Comparison of ENCODE assay signal across 21 cellular contexts in the genomic region with DNA sequence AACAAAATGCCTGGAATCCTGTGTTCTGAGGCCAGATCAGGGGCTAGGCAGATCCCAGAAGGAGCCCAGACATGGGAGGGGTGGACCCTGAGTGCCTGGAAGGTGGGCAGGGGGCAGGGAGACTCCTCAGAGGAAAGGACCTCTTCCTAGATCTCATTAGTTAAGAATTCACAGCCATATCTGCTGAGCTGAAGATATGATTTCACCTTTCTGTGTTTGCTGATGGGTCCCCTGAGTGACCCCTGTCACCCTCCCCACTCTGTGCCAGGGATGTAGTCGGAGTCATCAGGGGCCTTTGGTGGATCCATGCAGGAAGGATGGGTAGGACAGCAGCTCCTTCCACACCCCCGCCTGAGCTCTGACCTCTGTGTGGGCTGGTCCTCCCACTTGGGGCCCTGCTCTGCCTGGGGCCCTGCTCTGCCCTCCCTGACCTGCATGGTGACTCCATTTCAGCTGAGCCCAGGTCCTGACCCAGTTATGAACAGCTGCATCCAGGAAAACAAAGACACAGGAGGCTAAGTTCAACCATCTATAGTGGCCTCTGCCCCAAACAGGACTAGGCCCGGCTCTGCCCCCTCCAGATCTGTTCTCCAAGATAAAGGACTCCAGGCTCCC. TPM values are rescaled to one million over a fixed set of nuclear protein-coding genes. Genes with fewer than 3 reads are reported as not detected.
DNase-seq lines count a peak whose midpoint lies in the region; ATAC-seq, FAIRE-seq and TF ChIP-seq lines count a peak whose summit lies in the region.
"Had no signal": no experiment of that assay in that cellular context is flagged by ENCODE, and none has a peak within 500 bp of the region (broad histone marks: within the 10 kb centered on the region; RNA-seq: fewer than 3 reads in every experiment).

No MANE protein-coding gene starts in this region.

- H3K9me3 ChIP-seq in GM12878 (replicated peaks; ENCODE audit: control insufficient read depth, insufficient read depth, low read length) (no peaks in the 10 kb centered on the region), HepG2 (ENCODE audit: low read length) (no peaks in the 10 kb centered on the region), subcutaneous abdominal adipose tissue (ENCODE audit: control insufficient read depth in 5 of 5, low read length in 5 of 5) (no peaks in the 10 kb centered on the region)
- H3K9me3 ChIP-seq: BE2C, MG63, SJCRH30 had no signal

- DNase-seq in activated effector memory CD4-positive, alpha-beta T cell treated with anti-CD3 and anti-CD28 coated beads, Interleukin-2, amount 50 U/mL, for 16 hours, result peak; percentile 50
- DNase-seq in activated effector memory CD4-positive, alpha-beta T cell treated with Interleukin-2 at 50 U/mL for 16 hours, result no peak
- DNase-seq in GM12878 (ENCODE audit: low read depth, low spot score) (no peak), HepG2 (ENCODE audit: low spot score) (no peak), retina (no peak), NOMO-1 treated with dmso at 0.1 percent for 144 hours (lab: John Stamatoyannopoulos, UW; ENCODE audit: unreplicated experiment) (no peak), HK-2 (ENCODE audit: unreplicated experiment) (no peak)
- DNase-seq: BE2C; CD4-positive, alpha-beta memory T cell; GF-D8; GOT3; NCI-H1048; NCI-H1436 treated with DMSO at 0.1 percent for 48 hours; NCI-H2029; NCI-H345; NCI-H524 treated with DMSO at 0.1 percent for 48 hours; PC-9; SJCRH30 had no signal

- H3K9ac ChIP-seq in GM12878 (ENCODE audit: control insufficient read depth, insufficient read depth, low read length) (no peak overlapping the region), HepG2 (ENCODE audit: insufficient read depth, low read depth, low read length) (no peak overlapping the region), subcutaneous abdominal adipose tissue (ENCODE audit: low read length in 5 of 5) (peak overlapping the region in 1 of 5 donors; percentile 19)

- H3K4me3 ChIP-seq in GM12878, result no peak overlapping the region
- no peak overlapping the region for H3K4me3 ChIP-seq in HepG2 (replicated peaks in 1 of 3; ENCODE audit: insufficient read depth in 1 of 3, low read depth in 2 of 3, low read length in 3 of 3)
- H3K4me3 ChIP-seq in subcutaneous abdominal adipose tissue (ENCODE audit: low read depth in 1 of 5, low read length in 5 of 5), result no peak overlapping the region
- H3K4me3 ChIP-seq: MG63, PC-9, SJCRH30 had no signal

- POLR2A ChIA-PET in GM12878 (lab: Charles Lee) (interaction anchor here (0.5 kb wide), 1 partner anchor 21 kb away, joined by 3 read pairs; no protein-coding TSS in a partner anchor), HepG2 (lab: Yijun Ruan, JAX) (no interaction called here)

- no TSS peak for BruUV-seq in GM12878 (replicated peaks; lab: Mats Ljungman, UMichigan)
- BruUV-seq in HepG2 (replicated peaks; lab: Mats Ljungman, UMichigan), result no TSS peak

- H2AFZ ChIP-seq in GM12878 (ENCODE audit: control insufficient read depth, low read depth, low read length) (no peak overlapping the region), HepG2 (ENCODE audit: low read length) (no peak overlapping the region)
- H2AFZ ChIP-seq: PC-9 had no signal

- RAD21 ChIA-PET in GM12878 (lab: Charles Lee; ENCODE audit: unreplicated experiment), result interaction anchor here (0.9 to 8.3 kb wide), 2 partner anchors 15 to 65 kb away, joined by 3 to 104 read pairs; no protein-coding TSS in a partner anchor

- no peak for TF ChIP-seq POLR2A in GM12878 (IDR thresholded peaks at IDR 0.05; ENCODE audit: low read depth, low read length)
- no peak for TF ChIP-seq POLR2A in HepG2 (IDR thresholded peaks at IDR 0.05; ENCODE audit: insufficient read depth in 1 of 2, low read depth in 2 of 2, low read length in 2 of 2)

- no peak overlapping the region for H3K27ac ChIP-seq in GM12878 (ENCODE audit: control insufficient read depth, insufficient read depth)
- no peak overlapping the region for H3K27ac ChIP-seq in HepG2 (ENCODE audit: extremely low read length, insufficient read depth, low read length)
- H3K27ac ChIP-seq in subcutaneous abdominal adipose tissue (ENCODE audit: low read depth, low read length), result peak overlapping the region; percentile 65
- H3K27ac ChIP-seq: PC-9, SJCRH30 had no signal

- SMC1A ChIA-PET in GM12878 (lab: Charles Lee; ENCODE audit: uncharacterized antibody, unreplicated experiment), result interaction anchor here (8.9 kb wide), 1 partner anchor 13 kb away, joined by 79 read pairs; no protein-coding TSS in a partner anchor

- ATAC-seq in GM12878, result no peak
- ATAC-seq in HepG2, result peak; percentile 69

- intact Hi-C loops in GM12878 (cut with micrococcal nuclease; ENCODE audit: unreplicated experiment) (no loop called here), HepG2 (cut with micrococcal nuclease; ENCODE audit: unreplicated experiment) (no loop called here)

- FAIRE-seq in GM12878 (lab: Jason Lieb, UNC) (no peak), HepG2 (lab: Jason Lieb, UNC) (no peak)
- FAIRE-seq: A204.1 had no signal

- H3K27me3 ChIP-seq in GM12878 (replicated peaks in 1 of 2; ENCODE audit: control insufficient read depth in 2 of 2, insufficient read depth in 2 of 2, low read length in 1 of 2) (no peaks in the 10 kb centered on the region), HepG2 (ENCODE audit: control insufficient read depth in 1 of 2, insufficient read depth in 2 of 2, low read length in 2 of 2) (peaks cover under 1 to 18% of the 10 kb centered on the region in 2 experiments; a peak in 4 of 5 replicates), subcutaneous abdominal adipose tissue (ENCODE audit: control insufficient read depth in 5 of 5, insufficient read depth in 4 of 5, low read length in 5 of 5) (no peaks in the 10 kb centered on the region)
- H3K27me3 ChIP-seq: BE2C, MG63, SJCRH30 had no signal

- 46% methylated on average over 3 of the region's 3 CpGs for WGBS in GM12878 (ENCODE audit: insufficient coverage, insufficient replicate concordance, low lambda C conversion rate, missing lambda C conversion rate)
- WGBS in HepG2 (ENCODE audit: low lambda C conversion rate), result no CpG with 5 or more reads among the region's 3 CpGs

- H3K36me3 ChIP-seq in GM12878 (ENCODE audit: control insufficient read depth in 2 of 2, insufficient read depth in 2 of 2, low read length in 1 of 2), result no peaks in the 10 kb centered on the region
- no peaks in the 10 kb centered on the region for H3K36me3 ChIP-seq in HepG2 (replicated peaks in 1 of 2; ENCODE audit: control insufficient read depth in 1 of 2, insufficient read depth in 2 of 2, low read length in 2 of 2)
- no peaks in the 10 kb centered on the region for H3K36me3 ChIP-seq in subcutaneous abdominal adipose tissue (ENCODE audit: control insufficient read depth in 5 of 5, insufficient read depth in 5 of 5, low read length in 5 of 5)
- H3K36me3 ChIP-seq: BE2C, MG63, SJCRH30 had no signal

- H3K79me2 ChIP-seq in GM12878 (ENCODE audit: control insufficient read depth, insufficient read depth, low read length) (no peaks in the 10 kb centered on the region), HepG2 (ENCODE audit: insufficient read depth, low read length) (no peaks in the 10 kb centered on the region)

- in situ Hi-C loops in GM12878 (cut with MboI) (no loop called here), HepG2 (cut with HindIII; ENCODE audit: extremely low pct_ligation_motif_present, low pct_unique_long_range_greater_than_20kb) (loop anchor here (5.0 kb wide), 1 partner anchor 104 kb away; no protein-coding TSS in a partner anchor)

- TF ChIP-seq CTCF in GM12878 (IDR thresholded peaks at IDR 0.05 in 2 of 3, conservative IDR thresholded peaks at IDR 0.05 in 1 of 3; ENCODE audit: control insufficient read depth in 2 of 3, extremely low read depth in 1 of 3, insufficient read depth in 1 of 3, low read depth in 3 of 3, low read length in 3 of 3), result no peak
- TF ChIP-seq CTCF in HepG2 (CRISPR knock-in tag; IDR thresholded peaks at IDR 0.05), result no peak

- CTCF ChIA-PET in GM12878 (lab: Yijun Ruan, JAX) (interaction anchor here (1.1 to 2.9 kb wide), 3 partner anchors 14 to 299 kb away, joined by 3 to 13 read pairs (median 9); no protein-coding TSS in a partner anchor), HepG2 (lab: Yijun Ruan, JAX; ENCODE audit: low intra/inter-chr PET ratio, low total read pairs) (no interaction called here)

- TF ChIP-seq EP300 in GM12878 (IDR thresholded peaks at IDR 0.05; ENCODE audit: borderline replicate concordance in 1 of 2, control insufficient read depth in 1 of 2, low read depth in 2 of 2, low read length in 2 of 2) (no peak), HepG2 (IDR thresholded peaks at IDR 0.05; ENCODE audit: low read depth in 2 of 2, low read length in 2 of 2) (no peak), HepG2 (CRISPR knock-in tag; IDR thresholded peaks at IDR 0.05; ENCODE audit: borderline replicate concordance) (no peak)

- H3K4me1 ChIP-seq in GM12878 (ENCODE audit: control insufficient read depth, insufficient read depth, low read length) (peaks cover 15% of the 10 kb centered on the region), HepG2 (ENCODE audit: insufficient read depth, low read length) (peaks cover 37% of the 10 kb centered on the region), subcutaneous abdominal adipose tissue (ENCODE audit: control insufficient read depth in 5 of 5, insufficient read depth in 5 of 5, low read length in 5 of 5) (peaks cover 3 to 43% (median 35%) of the 10 kb centered on the region in 5 donors)
- H3K4me1 ChIP-seq: BE2C had no signal

- TF ChIP-seq RAD21 in GM12878 (IDR thresholded peaks at IDR 0.05; ENCODE audit: insufficient read depth, low read depth, low read length) (no peak), HepG2 (CRISPR knock-in tag; IDR thresholded peaks at IDR 0.05) (no peak)

- no peaks in the 10 kb centered on the region for H4K20me1 ChIP-seq in GM12878 (ENCODE audit: control insufficient read depth, insufficient read depth)
- H4K20me1 ChIP-seq in HepG2 (ENCODE audit: insufficient read depth, low read length), result no peaks in the 10 kb centered on the region

- H3K4me2 ChIP-seq in GM12878 (ENCODE audit: control insufficient read depth, insufficient read depth), result no peak overlapping the region
- H3K4me2 ChIP-seq in HepG2 (ENCODE audit: low read depth, low read length), result peak overlapping the region; percentile 24; the same call in 1 of the 2 replicates
- H3K4me2 ChIP-seq: PC-9 had no signal

RNA-seq across cellular contexts. Expression of gene DAPK2, which starts 5.5 kb away (rescaled TPM):
- 20.9 and 25.3 TPM in 2 replicates for total RNA-seq in GM12878 (2013; cell fraction: nucleolus; rRNA removed)
- total RNA-seq in GM12878 (2014; rRNA removed) (5.4 and 8.4 TPM in 2 replicates), GM12878 (2014; rRNA removed; fragmentation: Illumina TruSeq; extraction: Trizol) (3.8 and 4.8 TPM in 2 replicates), GM12878 (2021) (5.6 and 5.9 TPM in 2 replicates), HepG2 (2016; rRNA removed; fragmentation: Illumina TruSeq; extraction: Trizol) (0.14 and 0.33 TPM in 2 replicates)
- polyA plus RNA-seq in GM12878 (2011; ENCODE audit: low read depth), result 2.9 TPM
- polyA plus RNA-seq in GM12878 (2011; rRNA removed) (2.9 and 4.3 TPM in 2 replicates), GM12878 (2014; fragmentation: Illumina TruSeq; extraction: Trizol) (3.4 and 6.1 TPM in 2 replicates), GM12878 (2014; fragmentation: Nextera tagmentation; extraction: Ambion mirVana) (under 1 TPM; 0.69 to 0.75 TPM), GM12878 (2014; rRNA removed) (5.5 and 6.6 TPM in 2 replicates), GM12878 (2016; fragmentation: Nextera tagmentation; extraction: Ambion mirVana) (1 to 10 TPM; 3.3 to 4.4 TPM), HepG2 (2011; rRNA removed) (0.63 and 1.3 TPM in 2 replicates)
- polyA plus RNA-seq in GM12878 (2011; cell fraction: cytosol; rRNA removed), result 5.8 and 7.7 TPM in 2 replicates
- 14.9 and 15.7 TPM in 2 replicates for polyA plus RNA-seq in GM12878 (2011; cell fraction: nucleus; rRNA removed)
- 6.3 and 6.4 TPM in 2 replicates for polyA plus RNA-seq in GM12878 (2012)
- polyA minus RNA-seq in GM12878 (2011; rRNA and poly(A)+ RNA removed), result 3.6 and 6.2 TPM in 2 replicates
- polyA minus RNA-seq in GM12878 (2011; cell fraction: cytosol; rRNA and poly(A)+ RNA removed), result 1.6 and 3.8 TPM in 2 replicates
- polyA minus RNA-seq in GM12878 (2011; cell fraction: nucleus; rRNA and poly(A)+ RNA removed), result 3.6 and 6.7 TPM in 2 replicates
- total RNA-seq in HepG2 (2016; cell fraction: cytosol; rRNA removed; fragmentation: Illumina TruSeq; extraction: Trizol; ENCODE audit: low read depth), result not detected in 2 replicates
- 0.09 TPM in 1 of 2 replicates, not detected in the other for total RNA-seq in HepG2 (2016; cell fraction: insoluble cytoplasmic fraction; rRNA removed; fragmentation: Illumina TruSeq; extraction: Trizol)
- not detected in 2 replicates for total RNA-seq in HepG2 (2016; cell fraction: membrane; rRNA removed; fragmentation: Illumina TruSeq; extraction: Trizol)
- not detected in 2 replicates for total RNA-seq in HepG2 (2016; cell fraction: nucleus; rRNA removed; fragmentation: Illumina TruSeq; extraction: Trizol)
- 0.43 and 1.0 TPM in 2 replicates for polyA plus RNA-seq in HepG2 (2011; cell fraction: cytosol; rRNA removed)
- polyA plus RNA-seq in HepG2 (2011; cell fraction: nucleus; rRNA removed), result 1.5 and 4.0 TPM in 2 replicates
- polyA plus RNA-seq in HepG2 (2012), result 1.0 and 1.1 TPM in 2 replicates
- polyA plus RNA-seq in HepG2 (2016; cell fraction: cytosol; fragmentation: Illumina TruSeq; extraction: Trizol; ENCODE audit: low read depth), result not detected in 2 replicates
- polyA plus RNA-seq in HepG2 (2016; cell fraction: insoluble cytoplasmic fraction; fragmentation: Illumina TruSeq; extraction: Trizol; ENCODE audit: low read depth), result 0.14 TPM in 1 of 2 replicates, not detected in the other
- polyA plus RNA-seq in HepG2 (2016; cell fraction: membrane; fragmentation: Illumina TruSeq; extraction: Trizol; ENCODE audit: low read depth), result not detected in 2 replicates
- 0.13 and 0.64 TPM in 2 replicates for polyA plus RNA-seq in HepG2 (2016; cell fraction: nucleus; fragmentation: Illumina TruSeq; extraction: Trizol; ENCODE audit: insufficient read depth, low read depth)
- polyA minus RNA-seq in HepG2 (2011; rRNA and poly(A)+ RNA removed; ENCODE audit: low replicate concordance), result 0.74 and 9.0 TPM in 2 replicates
- polyA minus RNA-seq in HepG2 (2011; cell fraction: cytosol; rRNA and poly(A)+ RNA removed), result 0.69 and 0.97 TPM in 2 replicates
- 1.5 and 2.6 TPM in 2 replicates for polyA minus RNA-seq in HepG2 (2011; cell fraction: nucleus; rRNA and poly(A)+ RNA removed)

RNA-seq across cellular contexts. Expression of gene CIAO2A, which starts 41.9 kb away (rescaled TPM):
- 28.6 and 31.7 TPM in 2 replicates for total RNA-seq in GM12878 (2013; cell fraction: nucleolus; rRNA removed)
- total RNA-seq in GM12878 (2014; rRNA removed) (169 and 200 TPM in 2 replicates), GM12878 (2014; rRNA removed; fragmentation: Illumina TruSeq; extraction: Trizol) (159 and 160 TPM in 2 replicates), GM12878 (2021) (94.5 and 101 TPM in 2 replicates), HepG2 (2016; rRNA removed; fragmentation: Illumina TruSeq; extraction: Trizol) (100 and 114 TPM in 2 replicates)
- 57.0 TPM for polyA plus RNA-seq in GM12878 (2011; ENCODE audit: low read depth)
- polyA plus RNA-seq in GM12878 (2011; rRNA removed) (209 and 341 TPM in 2 replicates), GM12878 (2014; fragmentation: Illumina TruSeq; extraction: Trizol) (132 and 138 TPM in 2 replicates), GM12878 (2014; fragmentation: Nextera tagmentation; extraction: Ambion mirVana) (100 to 1,000 TPM; 264 to 303 TPM), GM12878 (2014; rRNA removed) (164 and 198 TPM in 2 replicates), GM12878 (2016; fragmentation: Nextera tagmentation; extraction: Ambion mirVana) (100 to 1,000 TPM; 399 to 400 TPM), HepG2 (2011; rRNA removed) (60.7 and 83.0 TPM in 2 replicates)
- 67.5 and 68.0 TPM in 2 replicates for polyA plus RNA-seq in GM12878 (2011; cell fraction: cytosol; rRNA removed)
- 38.7 and 42.2 TPM in 2 replicates for polyA plus RNA-seq in GM12878 (2011; cell fraction: nucleus; rRNA removed)
- polyA plus RNA-seq in GM12878 (2012), result 108 and 116 TPM in 2 replicates
- polyA minus RNA-seq in GM12878 (2011; rRNA and poly(A)+ RNA removed), result 15.3 and 17.4 TPM in 2 replicates
- polyA minus RNA-seq in GM12878 (2011; cell fraction: cytosol; rRNA and poly(A)+ RNA removed), result 13.8 and 19.2 TPM in 2 replicates
- 7.9 and 11.5 TPM in 2 replicates for polyA minus RNA-seq in GM12878 (2011; cell fraction: nucleus; rRNA and poly(A)+ RNA removed)
- 117 and 120 TPM in 2 replicates for total RNA-seq in HepG2 (2016; cell fraction: cytosol; rRNA removed; fragmentation: Illumina TruSeq; extraction: Trizol; ENCODE audit: low read depth)
- 104 and 128 TPM in 2 replicates for total RNA-seq in HepG2 (2016; cell fraction: insoluble cytoplasmic fraction; rRNA removed; fragmentation: Illumina TruSeq; extraction: Trizol)
- total RNA-seq in HepG2 (2016; cell fraction: membrane; rRNA removed; fragmentation: Illumina TruSeq; extraction: Trizol), result 188 and 189 TPM in 2 replicates
- total RNA-seq in HepG2 (2016; cell fraction: nucleus; rRNA removed; fragmentation: Illumina TruSeq; extraction: Trizol), result 45.9 and 47.2 TPM in 2 replicates
- 47.8 and 57.9 TPM in 2 replicates for polyA plus RNA-seq in HepG2 (2011; cell fraction: cytosol; rRNA removed)
- polyA plus RNA-seq in HepG2 (2011; cell fraction: nucleus; rRNA removed), result 10.1 and 17.2 TPM in 2 replicates
- 66.7 and 86.2 TPM in 2 replicates for polyA plus RNA-seq in HepG2 (2012)
- polyA plus RNA-seq in HepG2 (2016; cell fraction: cytosol; fragmentation: Illumina TruSeq; extraction: Trizol; ENCODE audit: low read depth), result 136 and 156 TPM in 2 replicates
- 144 and 157 TPM in 2 replicates for polyA plus RNA-seq in HepG2 (2016; cell fraction: insoluble cytoplasmic fraction; fragmentation: Illumina TruSeq; extraction: Trizol; ENCODE audit: low read depth)
- 185 and 196 TPM in 2 replicates for polyA plus RNA-seq in HepG2 (2016; cell fraction: membrane; fragmentation: Illumina TruSeq; extraction: Trizol; ENCODE audit: low read depth)
- polyA plus RNA-seq in HepG2 (2016; cell fraction: nucleus; fragmentation: Illumina TruSeq; extraction: Trizol; ENCODE audit: insufficient read depth, low read depth), result 78.4 and 88.1 TPM in 2 replicates
- 5.8 and 12.6 TPM in 2 replicates for polyA minus RNA-seq in HepG2 (2011; rRNA and poly(A)+ RNA removed; ENCODE audit: low replicate concordance)
- 13.1 and 13.5 TPM in 2 replicates for polyA minus RNA-seq in HepG2 (2011; cell fraction: cytosol; rRNA and poly(A)+ RNA removed)
- polyA minus RNA-seq in HepG2 (2011; cell fraction: nucleus; rRNA and poly(A)+ RNA removed), result 11.3 and 13.7 TPM in 2 replicates

RNA-seq across cellular contexts. Expression of gene SNX1, which starts 44.0 kb away (rescaled TPM):
- total RNA-seq in GM12878 (2013; cell fraction: nucleolus; rRNA removed), result 73.0 and 74.8 TPM in 2 replicates
- total RNA-seq in GM12878 (2014; rRNA removed), result 31.7 and 47.7 TPM in 2 replicates
- total RNA-seq in GM12878 (2014; rRNA removed; fragmentation: Illumina TruSeq; extraction: Trizol), result 60.4 and 62.5 TPM in 2 replicates
- total RNA-seq in GM12878 (2021), result 107 and 115 TPM in 2 replicates
- polyA plus RNA-seq in GM12878 (2011; ENCODE audit: low read depth), result 35.5 TPM
- polyA plus RNA-seq in GM12878 (2011; rRNA removed), result 97.7 and 107 TPM in 2 replicates
- 86.6 and 101 TPM in 2 replicates for polyA plus RNA-seq in GM12878 (2011; cell fraction: cytosol; rRNA removed)
- 133 and 168 TPM in 2 replicates for polyA plus RNA-seq in GM12878 (2011; cell fraction: nucleus; rRNA removed)
- 58.2 and 60.8 TPM in 2 replicates for polyA plus RNA-seq in GM12878 (2012)
- polyA plus RNA-seq in GM12878 (2014; fragmentation: Illumina TruSeq; extraction: Trizol), result 92.2 and 97.0 TPM in 2 replicates
- polyA plus RNA-seq in GM12878 (2014; fragmentation: Nextera tagmentation; extraction: Ambion mirVana), result 10 to 100 TPM; 17.8 to 32.3 TPM
- 79.8 and 95.7 TPM in 2 replicates for polyA plus RNA-seq in GM12878 (2014; rRNA removed)
- 100 to 1,000 TPM; 113 TPM for polyA plus RNA-seq in GM12878 (2016; fragmentation: Nextera tagmentation; extraction: Ambion mirVana)
- 70.5 and 78.2 TPM in 2 replicates for polyA minus RNA-seq in GM12878 (2011; rRNA and poly(A)+ RNA removed)
- 24.1 and 30.9 TPM in 2 replicates for polyA minus RNA-seq in GM12878 (2011; cell fraction: cytosol; rRNA and poly(A)+ RNA removed)
- polyA minus RNA-seq in GM12878 (2011; cell fraction: nucleus; rRNA and poly(A)+ RNA removed), result 29.1 and 41.5 TPM in 2 replicates
- total RNA-seq in HepG2 (2016; rRNA removed; fragmentation: Illumina TruSeq; extraction: Trizol), result 29.3 and 58.2 TPM in 2 replicates
- total RNA-seq in HepG2 (2016; cell fraction: cytosol; rRNA removed; fragmentation: Illumina TruSeq; extraction: Trizol; ENCODE audit: low read depth), result 12.4 and 14.5 TPM in 2 replicates
- 28.7 and 54.5 TPM in 2 replicates for total RNA-seq in HepG2 (2016; cell fraction: insoluble cytoplasmic fraction; rRNA removed; fragmentation: Illumina TruSeq; extraction: Trizol)
- 20.0 and 22.0 TPM in 2 replicates for total RNA-seq in HepG2 (2016; cell fraction: membrane; rRNA removed; fragmentation: Illumina TruSeq; extraction: Trizol)
- 37.1 and 41.6 TPM in 2 replicates for total RNA-seq in HepG2 (2016; cell fraction: nucleus; rRNA removed; fragmentation: Illumina TruSeq; extraction: Trizol)
- 60.1 and 63.5 TPM in 2 replicates for polyA plus RNA-seq in HepG2 (2011; rRNA removed)
- 48.1 and 49.3 TPM in 2 replicates for polyA plus RNA-seq in HepG2 (2011; cell fraction: cytosol; rRNA removed)
- polyA plus RNA-seq in HepG2 (2011; cell fraction: nucleus; rRNA removed), result 116 and 118 TPM in 2 replicates
- polyA plus RNA-seq in HepG2 (2012), result 46.7 and 52.1 TPM in 2 replicates
- polyA plus RNA-seq in HepG2 (2016; cell fraction: cytosol; fragmentation: Illumina TruSeq; extraction: Trizol; ENCODE audit: low read depth), result 14.2 and 16.4 TPM in 2 replicates
- polyA plus RNA-seq in HepG2 (2016; cell fraction: insoluble cytoplasmic fraction; fragmentation: Illumina TruSeq; extraction: Trizol; ENCODE audit: low read depth), result 117 and 119 TPM in 2 replicates
- 22.7 and 27.4 TPM in 2 replicates for polyA plus RNA-seq in HepG2 (2016; cell fraction: membrane; fragmentation: Illumina TruSeq; extraction: Trizol; ENCODE audit: low read depth)
- polyA plus RNA-seq in HepG2 (2016; cell fraction: nucleus; fragmentation: Illumina TruSeq; extraction: Trizol; ENCODE audit: insufficient read depth, low read depth), result 118 and 124 TPM in 2 replicates
- polyA minus RNA-seq in HepG2 (2011; rRNA and poly(A)+ RNA removed; ENCODE audit: low replicate concordance), result 89.7 and 117 TPM in 2 replicates
- polyA minus RNA-seq in HepG2 (2011; cell fraction: cytosol; rRNA and poly(A)+ RNA removed), result 36.7 and 43.3 TPM in 2 replicates
- polyA minus RNA-seq in HepG2 (2011; cell fraction: nucleus; rRNA and poly(A)+ RNA removed), result 56.4 and 70.6 TPM in 2 replicates
